1 cellular context compared by ENCODE assay signal in genomic region chr10:11604742-11605650, GRCh38.
A peak's percentile ranks its signal among the peaks of the same experiment; 100 is the strongest.
TF ChIP-seq lines count a peak whose summit lies in the region.

No MANE protein-coding gene starts in this region.

TF ChIP-seq in GM12878, 131 proteins besides CTCF, POLR2A, EP300 and RAD21:
- TF ChIP-seq ZNF622 (IDR thresholded peaks at IDR 0.05) (no peak), ZBTB4 (CRISPR knock-in tag; IDR thresholded peaks at IDR 0.05) (no peak), KLF5 (IDR thresholded peaks at IDR 0.05; ENCODE audit: partially characterized antibody) (no peak), SPI1 (IDR thresholded peaks at IDR 0.05; ENCODE audit: borderline replicate concordance, insufficient read depth, low read depth, low read length) (peak; percentile 76; the same call in 1 of the 2 replicates), BMI1 (IDR thresholded peaks at IDR 0.05; ENCODE audit: borderline replicate concordance) (no peak), HDGF (IDR thresholded peaks at IDR 0.05) (no peak), ELK1 (IDR thresholded peaks at IDR 0.05; ENCODE audit: low read depth, low read length) (no peak), WRNIP1 (IDR thresholded peaks at IDR 0.05; ENCODE audit: borderline replicate concordance, low read depth, low read length) (no peak), ZNF274 (IDR thresholded peaks at IDR 0.05; ENCODE audit: insufficient read depth, insufficient read length) (no peak), ZSCAN29 (IDR thresholded peaks at IDR 0.05) (no peak), NR2C1 (IDR thresholded peaks at IDR 0.05) (no peak), EZH2 (IDR thresholded peaks at IDR 0.05; ENCODE audit: borderline replicate concordance, control insufficient read depth, low read depth, low read length) (no peak), LARP7 (IDR thresholded peaks at IDR 0.05) (no peak), E2F4 (IDR thresholded peaks at IDR 0.05; ENCODE audit: low read depth, low read length) (no peak), CEBPZ (IDR thresholded peaks at IDR 0.05; ENCODE audit: low read depth, low read length) (no peak), MEF2B (IDR thresholded peaks at IDR 0.05; ENCODE audit: partially characterized antibody, poor library complexity, severe bottlenecking) (no peak), PRDM15 (CRISPR knock-in tag; IDR thresholded peaks at IDR 0.05) (no peak), ATF7 (IDR thresholded peaks at IDR 0.05; ENCODE audit: low read depth) (no peak), NKRF (conservative IDR thresholded peaks at IDR 0.05) (no peak), EED (IDR thresholded peaks at IDR 0.05; ENCODE audit: low read depth) (no peak), FOXK2 (IDR thresholded peaks at IDR 0.05) (no peak), ATF2 (IDR thresholded peaks at IDR 0.05; ENCODE audit: low read length) (no peak), IKZF2 (IDR thresholded peaks at IDR 0.05) (peak in 1 of 2 experiments; percentile 33; a peak in 1 of 4 replicates), MYB (IDR thresholded peaks at IDR 0.05; ENCODE audit: borderline replicate concordance, low read depth, low read length) (no peak), SREBF1 (IDR thresholded peaks at IDR 0.05; ENCODE audit: low read length) (no peak), RAD51 (IDR thresholded peaks at IDR 0.05) (no peak), MEF2A (IDR thresholded peaks at IDR 0.05; ENCODE audit: insufficient read depth, low read depth, low read length) (no peak), RUNX3 (IDR thresholded peaks at IDR 0.05; ENCODE audit: low read length) (peak; percentile 61), YY1 (IDR thresholded peaks at IDR 0.05; ENCODE audit: low read depth, low read length) (0 out of 2 replicates have a peak, but pooled peaks have one; percentile 20), STAT1 (conservative IDR thresholded peaks at IDR 0.05) (no peak), ZNF24 (IDR thresholded peaks at IDR 0.05) (no peak), GABPA (IDR thresholded peaks at IDR 0.05; ENCODE audit: low read depth) (no peak), BCL3 (IDR thresholded peaks at IDR 0.05; ENCODE audit: borderline replicate concordance, insufficient read depth, low read depth, low read length, poor library complexity, severe bottlenecking) (no peak), ZNF207 (IDR thresholded peaks at IDR 0.05; ENCODE audit: borderline replicate concordance) (no peak), RFX5 (IDR thresholded peaks at IDR 0.05; ENCODE audit: low read depth, low read length) (no peak)
